In genomic region chr7:106659369-106659962, GRCh38 we compare ENCODE assay signal across 8 cellular contexts. TPM values are rescaled to one million over a fixed set of nuclear protein-coding genes. Genes with fewer than 3 reads are reported as not detected.
A peak's percentile ranks its signal among the peaks of the same experiment; 100 is the strongest.
DNase-seq lines count a peak whose midpoint lies in the region; ATAC-seq, FAIRE-seq and TF ChIP-seq lines count a peak whose summit lies in the region.

No MANE protein-coding gene starts in this region.

- TF ChIP-seq RAD21 in GM12878 (IDR thresholded peaks at IDR 0.05; ENCODE audit: insufficient read depth, low read depth, low read length): no peak

- peak overlapping the region; percentile 100 for H2BK120ac ChIP-seq in mesenchymal stem cell (ENCODE audit: low read depth, low read length)

- peaks cover 3% of the 10 kb centered on the region for H3K79me1 ChIP-seq in mesenchymal stem cell (replicated peaks; ENCODE audit: low read length, poor library complexity, severe bottlenecking)

- SMC1A ChIA-PET in GM12878 (lab: Charles Lee; ENCODE audit: uncharacterized antibody, unreplicated experiment): interaction anchor here (0.9 to 9.8 kb wide), 14 partner anchors 10 to 482 kb away, joined by 3 to 115 read pairs (median 6); no protein-coding TSS in a partner anchor

- H3K79me2 ChIP-seq in GM12878 (ENCODE audit: control insufficient read depth, insufficient read depth, low read length): peaks cover 3% of the 10 kb centered on the region

- H3K36me3 ChIP-seq in right atrium auricular region (no peaks in the 10 kb centered on the region), GM12878 (ENCODE audit: control insufficient read depth in 2 of 2, insufficient read depth in 2 of 2, low read length in 1 of 2) (no peaks in the 10 kb centered on the region), mesenchymal stem cell (ENCODE audit: control insufficient read depth in 1 of 2, insufficient read depth in 2 of 2, low read depth in 1 of 2, low read length in 2 of 2) (peaks cover 0 to 14% of the 10 kb centered on the region in 2 experiments), aorta (ENCODE audit: control insufficient read depth in 1 of 2, insufficient read depth in 2 of 2, low read length in 1 of 2) (no peaks in the 10 kb centered on the region)

- H3K14ac ChIP-seq in mesenchymal stem cell (ENCODE audit: low read length in 2 of 2): peak overlapping the region in 1 of 2 experiments; percentile 61

- H2BK5ac ChIP-seq in mesenchymal stem cell (ENCODE audit: low read depth, low read length, poor library complexity, severe bottlenecking): no peak overlapping the region

- no peak for FAIRE-seq in GM12878 (lab: Jason Lieb, UNC)

- H2AFZ ChIP-seq in GM12878 (ENCODE audit: control insufficient read depth, low read depth, low read length) (peak overlapping the region; percentile 26), mesenchymal stem cell (ENCODE audit: low read depth, low read length) (no peak overlapping the region)

- H3K27me3 ChIP-seq in right atrium auricular region: no peaks in the 10 kb centered on the region
- no peaks in the 10 kb centered on the region for H3K27me3 ChIP-seq in GM12878 (replicated peaks in 1 of 2; ENCODE audit: control insufficient read depth in 2 of 2, insufficient read depth in 2 of 2, low read length in 1 of 2)
- no peaks in the 10 kb centered on the region for H3K27me3 ChIP-seq in mesenchymal stem cell (ENCODE audit: control insufficient read depth in 1 of 2, insufficient read depth in 1 of 2, low read length in 2 of 2)
- H3K27me3 ChIP-seq in aorta (ENCODE audit: control insufficient read depth in 1 of 2, insufficient read depth in 2 of 2, low read length in 1 of 2): no peaks in the 10 kb centered on the region

- H3K4me2 ChIP-seq in GM12878 (ENCODE audit: control insufficient read depth, insufficient read depth): peak overlapping the region; percentile 17
- peak overlapping the region; percentile 60 for H3K4me2 ChIP-seq in mesenchymal stem cell (ENCODE audit: low read length, poor library complexity, severe bottlenecking)

- ATAC-seq in Right ventricle myocardium superior (ENCODE audit: poor library complexity) (no peak), GM12878 (no peak), aorta (ENCODE audit: low FRiP score) (peak; percentile 42)

- WGBS in GM12878 (ENCODE audit: insufficient coverage, insufficient replicate concordance, low lambda C conversion rate, missing lambda C conversion rate): 2% methylated on average over 10 of the region's 10 CpGs
- 8% methylated on average over 9 of the region's 10 CpGs for WGBS in mesenchymal stem cell
- WGBS in aorta, 2 donors: 4% methylated on average over 10 of the region's 10 CpGs

- H3K4me3 ChIP-seq in right atrium auricular region (peak overlapping the region; percentile 86 to 88), GM12878 (peak overlapping the region; percentile 96), mesenchymal stem cell (ENCODE audit: insufficient read depth in 1 of 2, low read depth in 1 of 2, low read length in 2 of 2) (peak overlapping the region; percentile 82 to 97), aorta (ENCODE audit: low read length in 2 of 2) (peak overlapping the region; percentile 56 to 79)

- H3K23ac ChIP-seq in mesenchymal stem cell (ENCODE audit: low read length in 2 of 2): no peak overlapping the region

- no peaks in the 10 kb centered on the region for H4K20me1 ChIP-seq in GM12878 (ENCODE audit: control insufficient read depth, insufficient read depth)

- H3K9me3 ChIP-seq in right atrium auricular region: no peaks in the 10 kb centered on the region
- H3K9me3 ChIP-seq in GM12878 (replicated peaks; ENCODE audit: control insufficient read depth, insufficient read depth, low read length): no peaks in the 10 kb centered on the region
- no peaks in the 10 kb centered on the region for H3K9me3 ChIP-seq in mesenchymal stem cell (ENCODE audit: control insufficient read depth, low read length)
- no peaks in the 10 kb centered on the region for H3K9me3 ChIP-seq in aorta (ENCODE audit: control insufficient read depth, low read length)

- H2AK5ac ChIP-seq in mesenchymal stem cell (ENCODE audit: low read length, severe bottlenecking): no peak overlapping the region

- peak overlapping the region; percentile 22 to 34 for H3K18ac ChIP-seq in mesenchymal stem cell (ENCODE audit: low read depth in 1 of 2, low read length in 2 of 2)

- H2BK15ac ChIP-seq in mesenchymal stem cell (ENCODE audit: low read depth, poor library complexity, severe bottlenecking): peak overlapping the region; percentile 55

- H4K91ac ChIP-seq in mesenchymal stem cell (ENCODE audit: low read length): no peak overlapping the region

- no peak for TF ChIP-seq POLR2A in GM12878 (IDR thresholded peaks at IDR 0.05; ENCODE audit: low read depth, low read length)

- RAD21 ChIA-PET in GM12878 (lab: Charles Lee; ENCODE audit: unreplicated experiment): interaction anchor here (0.7 to 4.9 kb wide), 11 partner anchors 12 to 483 kb away, joined by 3 to 89 read pairs (median 12); no protein-coding TSS in a partner anchor

- TF ChIP-seq CTCF in right atrium auricular region (IDR thresholded peaks at IDR 0.05) (no peak), GM12878 (IDR thresholded peaks at IDR 0.05 in 2 of 3, conservative IDR thresholded peaks at IDR 0.05 in 1 of 3; ENCODE audit: control insufficient read depth in 2 of 3, extremely low read depth in 1 of 3, insufficient read depth in 1 of 3, low read depth in 3 of 3, low read length in 3 of 3) (no peak)

- POLR2A ChIA-PET in GM12878 (lab: Charles Lee): interaction anchor here (2.4 kb wide), 1 partner anchor 77 kb away, joined by 11 read pairs; no protein-coding TSS in a partner anchor

- intact Hi-C loops in Right ventricle myocardium superior (cut with DNase I): loop anchor here (5.0 kb wide), 1 partner anchor 57 kb away; no protein-coding TSS in a partner anchor
- intact Hi-C loops in GM12878 (cut with micrococcal nuclease; ENCODE audit: unreplicated experiment): loop anchor here (5.0 kb wide), 1 partner anchor 123 kb away; no protein-coding TSS in a partner anchor
- intact Hi-C loops in aorta (cut with DNase I): loop anchor here in 1 of 2 donors (10.0 kb wide), 2 partner anchors 385 to 485 kb away; no protein-coding TSS in a partner anchor

- peak overlapping the region in 1 of 2 experiments; percentile 29 for H3K4ac ChIP-seq in mesenchymal stem cell (ENCODE audit: low read depth in 1 of 2, low read length in 2 of 2)

- in situ Hi-C loops in GM12878 (cut with MboI): loop anchor here (5.0 kb wide), 2 partner anchors 117 to 482 kb away; no protein-coding TSS in a partner anchor

- no TSS peak for BruUV-seq in GM12878 (replicated peaks; lab: Mats Ljungman, UMichigan)

- DNase-seq in right atrium auricular region (ENCODE audit: low spot score) (no peak), Right ventricle myocardium superior (no peak), GM12878 (ENCODE audit: low read depth, low spot score) (no peak), mesenchymal stem cell (no peak), aorta (no peak), iPS-NIHi11 (ENCODE audit: low spot score) (no peak), NCI-H2196 treated with DMSO at 0.1 percent for 48 hours (lab: John Stamatoyannopoulos, UW; ENCODE audit: unreplicated experiment) (no peak)
- DNase-seq in activated CD8-positive, alpha-beta memory T cell treated with anti-CD3 and anti-CD28 coated beads, Interleukin-2, amount 50 U/mL, for 4 hours: no peak

- H3K9ac ChIP-seq in GM12878 (ENCODE audit: control insufficient read depth, insufficient read depth, low read length): peak overlapping the region; percentile 78
- peak overlapping the region; percentile 95 for H3K9ac ChIP-seq in mesenchymal stem cell (ENCODE audit: low read length)

- H2BK12ac ChIP-seq in mesenchymal stem cell (ENCODE audit: low read length in 2 of 2): no peak overlapping the region

- H3K27ac ChIP-seq in right atrium auricular region (peak overlapping the region; percentile 92 to 96), GM12878 (ENCODE audit: control insufficient read depth, insufficient read depth) (peak overlapping the region; percentile 48; the same call in 1 of the 2 replicates), mesenchymal stem cell (ENCODE audit: low read length, poor library complexity, severe bottlenecking) (peak overlapping the region; percentile 7), aorta (ENCODE audit: low read depth in 1 of 2, low read length in 2 of 2) (peak overlapping the region in 1 of 2 donors; percentile 3)

- CTCF ChIA-PET in GM12878 (lab: Yijun Ruan, JAX): interaction anchor here (0.9 to 7.2 kb wide), 21 partner anchors 14 to 509 kb away, joined by 3 to 171 read pairs (median 6); partner anchors contain the start of gene HBP1

- no peak overlapping the region for H4K8ac ChIP-seq in mesenchymal stem cell (ENCODE audit: low read length)

- no peak for TF ChIP-seq EP300 in GM12878 (IDR thresholded peaks at IDR 0.05; ENCODE audit: borderline replicate concordance in 1 of 2, control insufficient read depth in 1 of 2, low read depth in 2 of 2, low read length in 2 of 2)

- H3K4me1 ChIP-seq in right atrium auricular region (peaks cover 0 to 25% of the 10 kb centered on the region in 2 donors), GM12878 (ENCODE audit: control insufficient read depth, insufficient read depth, low read length) (peaks cover 9% of the 10 kb centered on the region; the same call in 1 of the 2 replicates), mesenchymal stem cell (ENCODE audit: control insufficient read depth, insufficient read depth, low read depth, low read length) (no peaks in the 10 kb centered on the region), aorta (ENCODE audit: control insufficient read depth in 1 of 2, insufficient read depth in 2 of 2, low read length in 2 of 2) (peaks cover 0 to 2% of the 10 kb centered on the region in 2 donors)

RNA-seq across cellular contexts. Expression of gene CCDC71L, which starts 1.5 kb away (rescaled TPM):
- 10 to 100 TPM; 17.5 to 20.9 TPM for total RNA-seq in right atrium auricular region
- total RNA-seq in Right ventricle myocardium superior: 5.5 TPM
- 6.8 and 7.9 TPM in 2 replicates for total RNA-seq in GM12878 (2013; cell fraction: nucleolus; rRNA removed)
- 9.1 and 11.9 TPM in 2 replicates for total RNA-seq in GM12878 (2014; rRNA removed)
- total RNA-seq in GM12878 (2014; rRNA removed; fragmentation: Illumina TruSeq; extraction: Trizol): 4.0 TPM in 2 replicates
- total RNA-seq in GM12878 (2021): 19.3 and 20.7 TPM in 2 replicates
- polyA plus RNA-seq in GM12878 (2011; ENCODE audit: low read depth): 3.4 TPM
- 5.0 and 5.7 TPM in 2 replicates for polyA plus RNA-seq in GM12878 (2011; rRNA removed)
- 4.3 and 4.6 TPM in 2 replicates for polyA plus RNA-seq in GM12878 (2011; cell fraction: cytosol; rRNA removed)
- polyA plus RNA-seq in GM12878 (2011; cell fraction: nucleus; rRNA removed): 4.0 and 5.7 TPM in 2 replicates
- 5.3 and 10.2 TPM in 2 replicates for polyA plus RNA-seq in GM12878 (2012)
- polyA plus RNA-seq in GM12878 (2014; fragmentation: Illumina TruSeq; extraction: Trizol): 3.7 and 5.2 TPM in 2 replicates
- 1 to 10 TPM; 1.1 to 2.6 TPM for polyA plus RNA-seq in GM12878 (2014; fragmentation: Nextera tagmentation; extraction: Ambion mirVana)
- 9.4 and 10.7 TPM in 2 replicates for polyA plus RNA-seq in GM12878 (2014; rRNA removed)
- 1 to 10 TPM; 1.1 to 2.5 TPM for polyA plus RNA-seq in GM12878 (2016; fragmentation: Nextera tagmentation; extraction: Ambion mirVana)
- polyA minus RNA-seq in GM12878 (2011; rRNA and poly(A)+ RNA removed): 1.5 and 1.9 TPM in 2 replicates
- 2.7 and 4.3 TPM in 2 replicates for polyA minus RNA-seq in GM12878 (2011; cell fraction: cytosol; rRNA and poly(A)+ RNA removed)
- polyA minus RNA-seq in GM12878 (2011; cell fraction: nucleus; rRNA and poly(A)+ RNA removed): 2.7 and 5.5 TPM in 2 replicates
- 24.1 TPM for polyA plus RNA-seq in mesenchymal stem cell (2013, experiment 1 of 2)
- polyA plus RNA-seq in mesenchymal stem cell (2013, experiment 2 of 2): 29.2 TPM
- total RNA-seq in aorta: 10 to 100 TPM; 22.1 to 31.6 TPM
- polyA plus RNA-seq in aorta: 10 to 100 TPM in 1 of 2 donors, 1 to 10 TPM in 1; 6.8 to 15.7 TPM
